ENCODE assay signal across 22 cellular contexts in genomic region chr3:184676927-184677326, GRCh38. TPM values are rescaled to one million over a fixed set of nuclear protein-coding genes. Genes with fewer than 3 reads are reported as not detected.
DNase-seq lines count a peak whose midpoint lies in the region; ATAC-seq, FAIRE-seq and TF ChIP-seq lines count a peak whose summit lies in the region.
"Had no signal": no experiment of that assay in that cellular context is flagged by ENCODE, and none has a peak within 500 bp of the region (broad histone marks: within the 10 kb centered on the region; RNA-seq: fewer than 3 reads in every experiment).

No MANE protein-coding gene starts in this region.

- peaks cover 32 to 70% of the 10 kb centered on the region in 2 experiments for H3K27me3 ChIP-seq in K562 (ENCODE audit: control insufficient read depth in 2 of 2, insufficient read depth in 2 of 2, low read length in 2 of 2)
- H3K27me3 ChIP-seq in neural progenitor cell, result no peaks in the 10 kb centered on the region
- H3K27me3 ChIP-seq: Peyer's patch, uterus had no signal

- H3K9me3 Mint-ChIP-seq in neural progenitor cell, result no peaks in the 10 kb centered on the region
- H3K9me3 Mint-ChIP-seq: activated CD4-positive, alpha-beta T cell treated with anti-CD3 and anti-CD28 coated beads, Interleukin-2, amount 10 ng/mL, durations not matched to agents 24 days and 14 days; activated naive CD4-positive, alpha-beta T cell treated with anti-CD3 and anti-CD28 coated beads, Interleukin-2, amount 50 U/mL, for 24 hours; T-helper 1 cell treated with Interleukin-12 subunit alpha and Interleukin-12 subunit beta and Interleukin-4 antibody, amounts not matched to agents 30 μg/mL and 1 μg/mL, for 36 hours had no signal

- H3K4me2 ChIP-seq in K562 (ENCODE audit: insufficient read depth, low read length), result no peak overlapping the region
- H3K4me2 ChIP-seq in neural progenitor cell, result no peak overlapping the region

- peaks cover 12% of the 10 kb centered on the region for H3K27me3 Mint-ChIP-seq in neural progenitor cell (ENCODE audit: insufficient read depth, low read depth)

- in situ Hi-C loops in K562 (cut with MboI), result no loop called here

- TF ChIP-seq POLR2A in K562 (conservative IDR thresholded peaks at IDR 0.05) (no peak), erythroblast (IDR thresholded peaks at IDR 0.05; ENCODE audit: low read length) (no peak)

- no peak overlapping the region for H3K27ac ChIP-seq in K562 (ENCODE audit: extremely low read depth, low read depth, low read length)
- H3K27ac ChIP-seq in neural progenitor cell, result no peak overlapping the region
- H3K27ac ChIP-seq: Peyer's patch, skin epidermis, uterus had no signal

- no peak overlapping the region for H3K9ac ChIP-seq in K562 (ENCODE audit: insufficient read depth in 1 of 2, low read depth in 2 of 2, low read length in 2 of 2)
- H3K9ac ChIP-seq in neural progenitor cell, result no peak overlapping the region

- WGBS in K562 (ENCODE audit: insufficient coverage, low coverage, missing lambda C conversion rate), result 7% methylated on average over 8 of the region's 8 CpGs

- intact Hi-C loops in K562 (cut with micrococcal nuclease), result no loop called here

- H3K79me2 ChIP-seq in K562 (ENCODE audit: control insufficient read depth, insufficient read depth, low read length) (no peaks in the 10 kb centered on the region), neural progenitor cell (ENCODE audit: low read depth) (no peaks in the 10 kb centered on the region)

- no peak for FAIRE-seq in K562 (lab: Jason Lieb, UNC)

- peak overlapping the region; percentile 19 for H3K27ac Mint-ChIP-seq in neural progenitor cell
- H3K27ac Mint-ChIP-seq: activated CD4-positive, alpha-beta T cell treated with anti-CD3 and anti-CD28 coated beads, Interleukin-2, amount 10 ng/mL, durations not matched to agents 24 days and 14 days; activated naive CD4-positive, alpha-beta T cell treated with anti-CD3 and anti-CD28 coated beads, Interleukin-2, amount 50 U/mL, for 24 hours; T-helper 1 cell treated with Interleukin-12 subunit alpha and Interleukin-12 subunit beta and Interleukin-4 antibody, amounts not matched to agents 30 μg/mL and 1 μg/mL, for 36 hours had no signal

- no peak for TF ChIP-seq RAD21 in K562 (CRISPR knock-in tag; conservative IDR thresholded peaks at IDR 0.05 in 1 of 2, IDR thresholded peaks at IDR 0.05 in 1 of 2)

- POLR2A ChIA-PET in K562 (lab: Yijun Ruan, JAX), result interaction anchor here (0.6 to 0.7 kb wide), 2 partner anchors 49 to 61 kb away, joined by 3 to 4 read pairs; no protein-coding TSS in a partner anchor

- H3K4me3 ChIP-seq in K562 (no peak overlapping the region), neural progenitor cell (no peak overlapping the region)
- H3K4me3 ChIP-seq: Peyer's patch, skin epidermis, uterus had no signal

- H3K9me3 ChIP-seq in K562 (replicated peaks; ENCODE audit: control insufficient read depth, insufficient read depth, low read depth, low read length) (no peaks in the 10 kb centered on the region), neural progenitor cell (ENCODE audit: low read depth) (no peaks in the 10 kb centered on the region)
- H3K9me3 ChIP-seq: Peyer's patch, uterus had no signal

- H3K4me1 Mint-ChIP-seq in neural progenitor cell, result peaks cover 30% of the 10 kb centered on the region

- BruUV-seq in K562 (replicated peaks; lab: Mats Ljungman, UMichigan), result no TSS peak

- peaks cover 5% of the 10 kb centered on the region; the same call in 1 of the 2 replicates for H4K20me1 ChIP-seq in K562 (replicated peaks; ENCODE audit: control insufficient read depth, insufficient read depth, low read length)
- no peaks in the 10 kb centered on the region for H4K20me1 ChIP-seq in neural progenitor cell (ENCODE audit: low read depth)

- H3K36me3 ChIP-seq in K562 (ENCODE audit: control insufficient read depth, insufficient read depth, low read length) (no peaks in the 10 kb centered on the region), neural progenitor cell (no peaks in the 10 kb centered on the region)
- H3K36me3 ChIP-seq: Peyer's patch, uterus had no signal

- H3K9me1 ChIP-seq in K562 (ENCODE audit: control insufficient read depth, insufficient read depth, low read length), result no peaks in the 10 kb centered on the region

- H2AFZ ChIP-seq in K562 (ENCODE audit: low read depth, low read length), result no peak overlapping the region
- H2AFZ ChIP-seq in neural progenitor cell (replicated peaks), result no peak overlapping the region

- H3F3A ChIP-seq in neural progenitor cell (ENCODE audit: low read depth), result peaks cover 23% of the 10 kb centered on the region

- TF ChIP-seq CTCF in K562 (IDR thresholded peaks at IDR 0.05 in 2 of 3, conservative IDR thresholded peaks at IDR 0.05 in 1 of 3; ENCODE audit: insufficient read depth in 2 of 3, low read depth in 1 of 3, low read length in 3 of 3) (no peak), neural progenitor cell (IDR thresholded peaks at IDR 0.05) (no peak)

- no peak for TF ChIP-seq EP300 in K562 (IDR thresholded peaks at IDR 0.05; ENCODE audit: low read length)

- DNase-seq in GDM1 (lab: John Stamatoyannopoulos, UW) (peak; percentile 89), NOMO-1 treated with DMSO at 0.1 percent for 48 hours (lab: John Stamatoyannopoulos, UW; ENCODE audit: unreplicated experiment) (peak; percentile 98), K562 (ENCODE audit: extremely low read depth in 1 of 4, low spot score in 3 of 4) (no peak), neural progenitor cell (ENCODE audit: low spot score) (no peak), erythroblast (lab: John Stamatoyannopoulos, UW) (no peak), HPDE6-E6E7 (ENCODE audit: extremely low spot score) (no peak), ecto neural progenitor cell (ENCODE audit: low spot score) (no peak)
- DNase-seq: activated CD4-positive, alpha-beta T cell treated with anti-CD3 and anti-CD28 coated beads, Interleukin-2, amount 10 ng/mL, durations not matched to agents 24 days and 14 days; activated T-cell treated with anti-CD3 and anti-CD28 coated beads for 4 hours; effector CD4-positive, alpha-beta T cell; IMR-90; NCI-H1417 treated with DMSO at 0.1 percent for 48 hours; NCI-H510A; stimulated activated naive CD4-positive, alpha-beta T cell treated with Interleukin-2 at 50 U/mL for 16 hours; uterus had no signal

- CTCF ChIA-PET in K562 (lab: Yijun Ruan, JAX; ENCODE audit: low intra/inter-chr PET ratio), result no interaction called here

- no peaks in the 10 kb centered on the region for H3K36me3 Mint-ChIP-seq in neural progenitor cell
- H3K36me3 Mint-ChIP-seq: activated naive CD4-positive, alpha-beta T cell treated with anti-CD3 and anti-CD28 coated beads, Interleukin-2, amount 50 U/mL, for 24 hours; brain had no signal

- H3K4me1 ChIP-seq in K562 (replicated peaks in 1 of 2; ENCODE audit: control insufficient read depth in 2 of 2, insufficient read depth in 2 of 2, low read length in 2 of 2) (peaks cover 0 to 4% of the 10 kb centered on the region in 2 experiments; a peak in 1 of 5 replicates), neural progenitor cell (peaks cover 22% of the 10 kb centered on the region)
- H3K4me1 ChIP-seq: Peyer's patch had no signal

- no peak overlapping the region for H3K4me3 Mint-ChIP-seq in neural progenitor cell
- H3K4me3 Mint-ChIP-seq: activated CD4-positive, alpha-beta T cell treated with anti-CD3 and anti-CD28 coated beads, Interleukin-2, amount 10 ng/mL, durations not matched to agents 24 days and 14 days; activated naive CD4-positive, alpha-beta T cell treated with anti-CD3 and anti-CD28 coated beads, Interleukin-2, amount 50 U/mL, for 24 hours; T-helper 1 cell treated with Interleukin-12 subunit alpha and Interleukin-12 subunit beta and Interleukin-4 antibody, amounts not matched to agents 30 μg/mL and 1 μg/mL, for 36 hours had no signal

- no peak for ATAC-seq in K562
- ATAC-seq in GM18502 (IDR thresholded peaks at IDR 0.05; ENCODE audit: poor library complexity, unreplicated experiment), result no peak
- ATAC-seq: HCT116 had no signal

TF ChIP-seq in K562, 482 proteins besides CTCF, POLR2A, EP300 and RAD21:
- TF ChIP-seq SPI1 (IDR thresholded peaks at IDR 0.05; ENCODE audit: borderline replicate concordance, low read depth, low read length) (peak; percentile 91), THRB (CRISPR knock-in tag; conservative IDR thresholded peaks at IDR 0.05) (no peak), ZNF778 (CRISPR knock-in tag; IDR thresholded peaks at IDR 0.05) (no peak)
TF ChIP-seq in K562: peak in this region for 1.

RNA-seq across cellular contexts. Expression of gene MAGEF1, which starts 34.9 kb away (rescaled TPM):
- 7.7 and 11.5 TPM in 2 replicates for total RNA-seq in K562 (2011; cell fraction: chromatin; rRNA removed; ENCODE audit: low replicate concordance)
- 7.8 and 9.0 TPM in 2 replicates for total RNA-seq in K562 (2011; cell fraction: nucleolus; rRNA removed)
- 10.5 and 11.5 TPM in 2 replicates for total RNA-seq in K562 (2011; cell fraction: nucleoplasm; rRNA removed)
- 31.9 and 36.4 TPM in 2 replicates for total RNA-seq in K562 (2014; rRNA removed)
- total RNA-seq in K562 (2014; rRNA removed; fragmentation: Illumina TruSeq; extraction: Trizol), result 19.8 and 22.1 TPM in 2 replicates
- 20.8 and 21.9 TPM in 2 replicates for total RNA-seq in K562 (2015; rRNA removed; fragmentation: Illumina TruSeq; extraction: Trizol)
- 24.4 and 29.0 TPM in 2 replicates for total RNA-seq in K562 (2021)
- polyA plus RNA-seq in K562 (2011; rRNA removed), result 13.5 and 19.5 TPM in 2 replicates
- polyA plus RNA-seq in K562 (2011; cell fraction: cytosol; rRNA removed), result 15.3 and 15.8 TPM in 2 replicates
- 9.4 and 11.3 TPM in 2 replicates for polyA plus RNA-seq in K562 (2011; cell fraction: nucleus; rRNA removed)
- polyA plus RNA-seq in K562 (2012), result 24.1 and 29.7 TPM in 2 replicates
- polyA plus RNA-seq in K562 (2014; fragmentation: Illumina TruSeq; extraction: Trizol), result 15.8 and 23.4 TPM in 2 replicates
- polyA plus RNA-seq in K562 (2014; fragmentation: Nextera tagmentation; extraction: Ambion mirVana), result 1 to 10 TPM; 1.5 to 2.5 TPM
- 39.1 and 43.4 TPM in 2 replicates for polyA plus RNA-seq in K562 (2014; rRNA removed)
- 8.7 and 10.9 TPM in 2 replicates for polyA minus RNA-seq in K562 (2011; rRNA and poly(A)+ RNA removed)
- polyA minus RNA-seq in K562 (2011; cell fraction: cytosol; rRNA and poly(A)+ RNA removed), result 4.7 and 7.5 TPM in 2 replicates
- 3.4 and 4.9 TPM in 2 replicates for polyA minus RNA-seq in K562 (2011; cell fraction: nucleus; rRNA and poly(A)+ RNA removed)
- 73.9 and 88.1 TPM in 2 replicates for total RNA-seq in neural progenitor cell (ENCODE audit: low replicate concordance)

Comparison
In these comparisons a context has a peak if more than half of its experiments do, and no peak if none do; other contexts are left out.
1. DNase-seq: peak in GDM1 (single experiment) and NOMO-1 treated with DMSO at 0.1 percent for 48 hours (single experiment); none in K562 (0 of 4), neural progenitor cell (single experiment), erythroblast (0 of 2), HPDE6-E6E7 (single experiment) and ecto neural progenitor cell (single experiment).